10 cellular contexts compared by ENCODE assay signal in genomic region chr18:12904012-12904516, GRCh38. TPM values are rescaled to one million over a fixed set of nuclear protein-coding genes. Genes with fewer than 3 reads are reported as not detected.
A peak's percentile ranks its signal among the peaks of the same experiment; 100 is the strongest.
DNase-seq lines count a peak whose midpoint lies in the region; ATAC-seq lines count a peak whose summit lies in the region.
"Had no signal": no experiment of that assay in that cellular context is flagged by ENCODE, and none has a peak within 500 bp of the region (broad histone marks: within the 10 kb centered on the region; RNA-seq: fewer than 3 reads in every experiment).

No MANE protein-coding gene starts in this region.

- peak overlapping the region; percentile 81 for H3K27ac Mint-ChIP-seq in activated CD8-positive, alpha-beta memory T cell treated with anti-CD3 and anti-CD28 coated beads, Interleukin-2, amount 10 ng/mL, durations not matched to agents 7 days and 5 days

- no peaks in the 10 kb centered on the region for H3K9me3 ChIP-seq in right cardiac atrium (ENCODE audit: control insufficient read depth, low read length)
- H3K9me3 ChIP-seq: HAP-1 had no signal

- H3K36me3 Mint-ChIP-seq in activated CD8-positive, alpha-beta memory T cell treated with anti-CD3 and anti-CD28 coated beads, Interleukin-2, amount 10 ng/mL, durations not matched to agents 7 days and 5 days: no peaks in the 10 kb centered on the region

- H3K4me3 ChIP-seq in right cardiac atrium (ENCODE audit: low read length): no peak overlapping the region
- H3K4me3 ChIP-seq: HAP-1 had no signal

- CTCF ChIA-PET in activated CD8-positive, alpha-beta memory T cell treated with anti-CD3 and anti-CD28 coated beads, Interleukin-2, amount 10 ng/mL, durations not matched to agents 7 days and 5 days (lab: Charles Lee): interaction anchor here (1.0 to 3.2 kb wide), 10 partner anchors 9 to 183 kb away, joined by 3 to 14 read pairs (median 6); no protein-coding TSS in a partner anchor

- ATAC-seq in activated CD8-positive, alpha-beta memory T cell treated with anti-CD3 and anti-CD28 coated beads, Interleukin-2, amount 10 ng/mL, durations not matched to agents 7 days and 5 days: peak; percentile 84
- ATAC-seq in right cardiac atrium (peak in 1 of 2 donors; percentile 44), HG02973 (IDR thresholded peaks at IDR 0.05; ENCODE audit: unreplicated experiment) (no peak), HG02885 (IDR thresholded peaks at IDR 0.05; ENCODE audit: poor library complexity, unreplicated experiment) (no peak)

- intact Hi-C loops in right cardiac atrium (cut with DNase I): no loop called here

- no peaks in the 10 kb centered on the region for H3K9me3 Mint-ChIP-seq in activated CD8-positive, alpha-beta memory T cell treated with anti-CD3 and anti-CD28 coated beads, Interleukin-2, amount 10 ng/mL, durations not matched to agents 7 days and 5 days (ENCODE audit: low read depth)

- 62% methylated on average over 8 of the region's 8 CpGs for WGBS in right cardiac atrium

- peaks cover 8% of the 10 kb centered on the region for H3K4me1 Mint-ChIP-seq in activated CD8-positive, alpha-beta memory T cell treated with anti-CD3 and anti-CD28 coated beads, Interleukin-2, amount 10 ng/mL, durations not matched to agents 7 days and 5 days

- H3K27me3 Mint-ChIP-seq in activated CD8-positive, alpha-beta memory T cell treated with anti-CD3 and anti-CD28 coated beads, Interleukin-2, amount 10 ng/mL, durations not matched to agents 7 days and 5 days: peaks cover 19% of the 10 kb centered on the region

- H3K27me3 ChIP-seq in right cardiac atrium (ENCODE audit: control insufficient read depth, insufficient read depth): no peaks in the 10 kb centered on the region

- peaks cover 2% of the 10 kb centered on the region for H3K4me1 ChIP-seq in right cardiac atrium (ENCODE audit: control insufficient read depth, insufficient read depth, low read length)
- H3K4me1 ChIP-seq: HAP-1 had no signal

- DNase-seq in NCI-H748 (lab: John Stamatoyannopoulos, UW; ENCODE audit: unreplicated experiment) (peak; percentile 18), NCI-H748 treated with DMSO at 0.1 percent for 48 hours (lab: John Stamatoyannopoulos, UW) (no peak), right cardiac atrium (peak in 2 of 3 donors; percentile 60 to 64), ecto neural progenitor cell (ENCODE audit: low spot score) (no peak)
- peak; percentile 90 for DNase-seq in activated CD8-positive, alpha-beta memory T cell treated with anti-CD3 and anti-CD28 coated beads, Interleukin-2, amount 10 ng/mL, durations not matched to agents 7 days and 5 days
- peak; percentile 69 for DNase-seq in stimulated activated CD8-positive, alpha-beta memory T cell treated with anti-CD3 and anti-CD28 coated beads, Interleukin-4, amount 100 ng/mL, for 48 hours
- DNase-seq: RPMI8226 had no signal

- no peak overlapping the region for H3K27ac ChIP-seq in right cardiac atrium (ENCODE audit: low read length)

- peak overlapping the region; percentile 58 for H3K4me3 Mint-ChIP-seq in activated CD8-positive, alpha-beta memory T cell treated with anti-CD3 and anti-CD28 coated beads, Interleukin-2, amount 10 ng/mL, durations not matched to agents 7 days and 5 days

RNA-seq across cellular contexts. Expression of gene PTPN2, which starts 20.0 kb away (rescaled TPM):
- 10 to 100 TPM; 65.4 to 82.7 TPM for total RNA-seq in activated CD8-positive, alpha-beta memory T cell treated with anti-CD3 and anti-CD28 coated beads, Interleukin-2, amount 10 ng/mL, durations not matched to agents 7 days and 5 days
- total RNA-seq in right cardiac atrium: 10 to 100 TPM; 15.3 to 16.5 (median 15.5) TPM
- 12.3 TPM for polyA plus RNA-seq in right cardiac atrium

RNA-seq across cellular contexts. Expression of gene SEH1L, which starts 43.7 kb away (rescaled TPM):
- total RNA-seq in activated CD8-positive, alpha-beta memory T cell treated with anti-CD3 and anti-CD28 coated beads, Interleukin-2, amount 10 ng/mL, durations not matched to agents 7 days and 5 days: 10 to 100 TPM; 50.9 to 66.7 TPM
- 10 to 100 TPM; 16.1 to 25.0 (median 18.5) TPM for total RNA-seq in right cardiac atrium
- 11.6 TPM for polyA plus RNA-seq in right cardiac atrium

Comparison
In these comparisons a context has a peak if more than half of its experiments do, and no peak if none do; other contexts are left out.
1. DNase-seq: peak in NCI-H748 (single experiment), activated CD8-positive, alpha-beta memory T cell treated with anti-CD3 and anti-CD28 coated beads, Interleukin-2, amount 10 ng/mL, durations not matched to agents 7 days and 5 days (single experiment), right cardiac atrium (2 of 3) and stimulated activated CD8-positive, alpha-beta memory T cell treated with anti-CD3 and anti-CD28 coated beads, Interleukin-4, amount 100 ng/mL, for 48 hours (single experiment); none in NCI-H748 treated with DMSO at 0.1 percent for 48 hours (single experiment) and ecto neural progenitor cell (single experiment).